Comparison of ENCODE assay signal across 1 cellular context in the genomic region with DNA sequence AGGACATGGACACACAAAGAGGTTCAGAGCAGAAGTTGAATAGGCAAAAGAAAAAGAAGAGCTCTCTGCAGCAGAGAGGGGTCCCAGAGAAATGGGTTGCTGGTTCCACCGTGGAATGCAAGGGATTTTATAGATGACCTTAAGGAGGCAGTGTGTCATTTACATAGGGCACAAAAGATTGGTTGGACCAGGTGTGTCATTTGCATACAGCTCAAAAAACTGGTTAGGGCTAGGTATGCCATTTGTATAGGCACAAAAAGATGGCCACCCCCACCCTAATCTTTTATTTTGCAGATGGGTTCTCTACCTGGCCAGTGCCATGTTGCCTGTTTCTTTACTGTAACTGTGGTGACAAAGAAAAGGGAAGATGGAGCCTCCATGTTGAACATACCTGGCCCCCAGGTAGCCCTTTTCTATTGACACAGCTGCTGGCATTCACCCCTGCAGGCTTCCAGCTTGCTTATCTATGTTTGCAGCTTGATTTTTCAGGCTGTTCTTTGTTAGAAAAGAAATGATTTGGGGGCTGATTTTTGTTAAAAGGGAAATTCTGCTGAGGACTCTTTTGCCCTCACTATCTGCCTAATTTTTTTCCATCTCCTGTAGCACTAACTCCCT.
TF ChIP-seq lines count a peak whose summit lies in the region.

No MANE protein-coding gene starts in this region.

TF ChIP-seq in H1, 55 proteins besides CTCF, POLR2A, EP300 and RAD21 (continued from another document):
- TF ChIP-seq SIN3A (conservative IDR thresholded peaks at IDR 0.05 in 1 of 2, IDR thresholded peaks at IDR 0.05 in 1 of 2; ENCODE audit: low read depth in 1 of 2, low read length in 2 of 2) (no peak), SP2 (IDR thresholded peaks at IDR 0.05; ENCODE audit: low read length) (no peak), POLR2AphosphoS5 (IDR thresholded peaks at IDR 0.05; ENCODE audit: low read depth, low read length) (peak; percentile 38), TBP (IDR thresholded peaks at IDR 0.05; ENCODE audit: low read depth, low read length) (peak; percentile 83), SP1 (IDR thresholded peaks at IDR 0.05; ENCODE audit: low read depth, low read length) (peak; percentile 65), TCF12 (IDR thresholded peaks at IDR 0.05; ENCODE audit: low read depth, low read length) (peak; percentile 92), ASH2L (IDR thresholded peaks at IDR 0.05; ENCODE audit: low read length) (peak; percentile 68), KDM4A (IDR thresholded peaks at IDR 0.05; ENCODE audit: low read depth, low read length, severe bottlenecking) (no peak), HDAC2 (IDR thresholded peaks at IDR 0.05; ENCODE audit: borderline replicate concordance in 1 of 2, low read depth in 2 of 2, low read length in 2 of 2) (0 out of 4 replicates have a peak, but pooled peaks of 1 of the 2 experiments have one; percentile 21), TEAD4 (IDR thresholded peaks at IDR 0.05; ENCODE audit: low read depth, low read length) (peak; percentile 78), YY1 (IDR thresholded peaks at IDR 0.05; ENCODE audit: low read depth, low read length) (peak; percentile 83)
